Comparison of ENCODE assay signal across 12 cellular contexts in genomic region chr7:130351664-130352015, GRCh38. TPM values are rescaled to one million over a fixed set of nuclear protein-coding genes. Genes with fewer than 3 reads are reported as not detected.
A peak's percentile ranks its signal among the peaks of the same experiment; 100 is the strongest.
DNase-seq lines count a peak whose midpoint lies in the region; ATAC-seq, FAIRE-seq and TF ChIP-seq lines count a peak whose summit lies in the region.
"Had no signal": no experiment of that assay in that cellular context is flagged by ENCODE, and none has a peak within 500 bp of the region (broad histone marks: within the 10 kb centered on the region; RNA-seq: fewer than 3 reads in every experiment).

No MANE protein-coding gene starts in this region.

- H3K4me1 ChIP-seq in hepatocyte (ENCODE audit: insufficient read depth), result peaks cover 39% of the 10 kb centered on the region
- H3K4me1 ChIP-seq in smooth muscle cell (ENCODE audit: low read depth), result peaks cover 45% of the 10 kb centered on the region

- no peak overlapping the region for H3K9ac ChIP-seq in smooth muscle cell (ENCODE audit: low read depth)

- POLR2A ChIA-PET in RWPE1 (lab: Yijun Ruan, JAX; ENCODE audit: low non-redundant PET), result no interaction called here

- no peaks in the 10 kb centered on the region for H3K27me3 Mint-ChIP-seq in activated naive CD4-positive, alpha-beta T cell treated with anti-CD3 and anti-CD28 coated beads for 36 hours (ENCODE audit: low read depth)

- CTCF ChIA-PET in RWPE1 (lab: Yijun Ruan, JAX), result no interaction called here
- CTCF ChIA-PET in activated naive CD4-positive, alpha-beta T cell treated with anti-CD3 and anti-CD28 coated beads for 36 hours (lab: Charles Lee), result no interaction called here

- TF ChIP-seq CTCF in RWPE1 (conservative IDR thresholded peaks at IDR 0.05; ENCODE audit: low read depth) (no peak), hepatocyte (IDR thresholded peaks at IDR 0.05; ENCODE audit: poor library complexity) (no peak), smooth muscle cell (IDR thresholded peaks at IDR 0.05; ENCODE audit: borderline replicate concordance, insufficient read depth, poor library complexity, severe bottlenecking) (no peak)

- no peaks in the 10 kb centered on the region for H3K9me2 ChIP-seq in hepatocyte (replicated peaks; ENCODE audit: insufficient read depth)

- peak overlapping the region; percentile 99; the same call in 1 of the 2 replicates for H3K27ac ChIP-seq in RWPE1
- peak overlapping the region; percentile 82 for H3K27ac ChIP-seq in hepatocyte
- peak overlapping the region; percentile 41 for H3K27ac ChIP-seq in smooth muscle cell (ENCODE audit: low read depth)

- ATAC-seq in GM18498 (IDR thresholded peaks at IDR 0.05; ENCODE audit: unreplicated experiment), result no peak
- ATAC-seq: natural killer cell treated with Interleukin-12 subunit alpha and Interleukin-12 subunit beta and Interleukin-15 and Interleukin-18, amount 100 ng/mL, for 72 hours had no signal

- H3K4me2 ChIP-seq in hepatocyte (peak overlapping the region; percentile 34), smooth muscle cell (peak overlapping the region; percentile 73)

- H3K36me3 ChIP-seq in hepatocyte (replicated peaks; ENCODE audit: insufficient read depth, low read depth), result no peaks in the 10 kb centered on the region
- H3K36me3 ChIP-seq in smooth muscle cell (ENCODE audit: low read depth), result no peaks in the 10 kb centered on the region

- WGBS in hepatocyte (ENCODE audit: low lambda C conversion rate, missing lambda C conversion rate), result 67% methylated on average over 8 of the region's 8 CpGs
- WGBS in smooth muscle cell (ENCODE audit: low lambda C conversion rate), result 39% methylated on average over 8 of the region's 8 CpGs

- H3K27ac Mint-ChIP-seq in activated naive CD4-positive, alpha-beta T cell treated with anti-CD3 and anti-CD28 coated beads for 36 hours, result no peak overlapping the region
- H3K27ac Mint-ChIP-seq: natural killer cell treated with Interleukin-12 subunit alpha and Interleukin-12 subunit beta and Interleukin-15 and Interleukin-18, amount 100 ng/mL, for 72 hours had no signal

- H3K9me3 Mint-ChIP-seq in activated naive CD4-positive, alpha-beta T cell treated with anti-CD3 and anti-CD28 coated beads for 36 hours, result no peaks in the 10 kb centered on the region
- H3K9me3 Mint-ChIP-seq: natural killer cell treated with Interleukin-12 subunit alpha and Interleukin-12 subunit beta and Interleukin-15 and Interleukin-18, amount 100 ng/mL, for 72 hours had no signal

- DNase-seq in NCI-H1092 (lab: John Stamatoyannopoulos, UW) (peak; percentile 83), RWPE1 (ENCODE audit: low spot score) (no peak), hepatocyte (ENCODE audit: low spot score) (no peak), smooth muscle cell (lab: John Stamatoyannopoulos, UW; ENCODE audit: unreplicated experiment) (no peak), H54 (ENCODE audit: insufficient read length, low spot score) (no peak)
- no peak for DNase-seq in activated naive CD4-positive, alpha-beta T cell treated with anti-CD3 and anti-CD28 coated beads for 36 hours
- DNase-seq: activated gamma-delta T cell, T-helper 2 cell had no signal

- no peak for FAIRE-seq in H54 (lab: Jason Lieb, UNC)

- H3K4me3 ChIP-seq in hepatocyte (no peak overlapping the region), smooth muscle cell (no peak overlapping the region)

- peaks cover 30% of the 10 kb centered on the region for H3F3A ChIP-seq in smooth muscle cell (ENCODE audit: low read depth)

- intact Hi-C loops in activated naive CD4-positive, alpha-beta T cell treated with anti-CD3 and anti-CD28 coated beads for 36 hours (cut with micrococcal nuclease), result no loop called here

- no peak overlapping the region for H3K4me3 Mint-ChIP-seq in activated naive CD4-positive, alpha-beta T cell treated with anti-CD3 and anti-CD28 coated beads for 36 hours
- H3K4me3 Mint-ChIP-seq: natural killer cell treated with Interleukin-12 subunit alpha and Interleukin-12 subunit beta and Interleukin-15 and Interleukin-18, amount 100 ng/mL, for 72 hours had no signal

- H3K27me3 ChIP-seq in hepatocyte (no peaks in the 10 kb centered on the region), smooth muscle cell (ENCODE audit: low read depth) (no peaks in the 10 kb centered on the region)

- H4K20me1 ChIP-seq in hepatocyte (ENCODE audit: insufficient read depth, poor library complexity, severe bottlenecking) (no peaks in the 10 kb centered on the region), smooth muscle cell (ENCODE audit: low read depth) (no peaks in the 10 kb centered on the region)

- H3K9me3 ChIP-seq in hepatocyte (ENCODE audit: low read depth), result no peaks in the 10 kb centered on the region
- no peaks in the 10 kb centered on the region for H3K9me3 ChIP-seq in smooth muscle cell (replicated peaks; ENCODE audit: low read depth)

- H3K36me3 Mint-ChIP-seq in activated naive CD4-positive, alpha-beta T cell treated with anti-CD3 and anti-CD28 coated beads for 36 hours (ENCODE audit: low read depth), result no peaks in the 10 kb centered on the region
- H3K36me3 Mint-ChIP-seq: natural killer cell treated with Interleukin-12 subunit alpha and Interleukin-12 subunit beta and Interleukin-15 and Interleukin-18, amount 100 ng/mL, for 72 hours had no signal

- no peak overlapping the region for H2AFZ ChIP-seq in hepatocyte
- no peak overlapping the region for H2AFZ ChIP-seq in smooth muscle cell (ENCODE audit: low read depth)

- peaks cover 16% of the 10 kb centered on the region for H3K4me1 Mint-ChIP-seq in activated naive CD4-positive, alpha-beta T cell treated with anti-CD3 and anti-CD28 coated beads for 36 hours (ENCODE audit: low read depth)

- TF ChIP-seq POLR2A in H54 (IDR thresholded peaks at IDR 0.05; ENCODE audit: low read depth, low read length), result no peak

- H3K79me2 ChIP-seq in hepatocyte (no peaks in the 10 kb centered on the region), smooth muscle cell (ENCODE audit: low read depth) (no peaks in the 10 kb centered on the region)

RNA-seq across cellular contexts. Expression of gene CPA5, which starts 7.0 kb away (rescaled TPM):
- total RNA-seq in hepatocyte (not detected in 2 replicates), smooth muscle cell (not detected in 2 replicates)
- polyA plus RNA-seq in hepatocyte (0.30 TPM in 1 of 2 replicates, not detected in the other), smooth muscle cell (0.45 TPM in 1 of 2 replicates, not detected in the other)
- total RNA-seq in activated naive CD4-positive, alpha-beta T cell treated with anti-CD3 and anti-CD28 coated beads for 36 hours, result under 1 TPM; 0.74 to 0.88 TPM
- total RNA-seq: cerebellum; HT-29; natural killer cell treated with Interleukin-12 subunit alpha and Interleukin-12 subunit beta and Interleukin-15 and Interleukin-18, amount 100 ng/mL, for 72 hours had no signal

RNA-seq across cellular contexts. Expression of gene CPA1, which starts 28.7 kb away (rescaled TPM):
- total RNA-seq in hepatocyte (3.4 and 3.8 TPM in 2 replicates), smooth muscle cell (0.90 TPM in 2 replicates)
- polyA plus RNA-seq in hepatocyte (4.4 and 5.8 TPM in 2 replicates), smooth muscle cell (1.7 and 3.8 TPM in 2 replicates)
- total RNA-seq in activated naive CD4-positive, alpha-beta T cell treated with anti-CD3 and anti-CD28 coated beads for 36 hours, result not detected
- total RNA-seq: cerebellum; HT-29; natural killer cell treated with Interleukin-12 subunit alpha and Interleukin-12 subunit beta and Interleukin-15 and Interleukin-18, amount 100 ng/mL, for 72 hours had no signal

RNA-seq across cellular contexts. Expression of gene CPA4, which starts 58.7 kb away (rescaled TPM):
- total RNA-seq in hepatocyte (1.1 and 2.1 TPM in 2 replicates), smooth muscle cell (8.8 and 14.8 TPM in 2 replicates)
- polyA plus RNA-seq in hepatocyte (1.9 and 3.3 TPM in 2 replicates), smooth muscle cell (6.3 and 12.3 TPM in 2 replicates)
- total RNA-seq in activated naive CD4-positive, alpha-beta T cell treated with anti-CD3 and anti-CD28 coated beads for 36 hours, result not detected
- total RNA-seq: HT-29; natural killer cell treated with Interleukin-12 subunit alpha and Interleukin-12 subunit beta and Interleukin-15 and Interleukin-18, amount 100 ng/mL, for 72 hours had no signal

Comparison
In these comparisons a context has a peak if more than half of its experiments do, and no peak if none do; other contexts are left out.
1. H3K27ac ChIP-seq: peak in every context shown above with its lines; median percentile 99 in RWPE1; 82 in hepatocyte; 41 in smooth muscle cell.